9 cellular contexts compared by ENCODE assay signal in genomic region chr16:28878083-28878926, GRCh38. TPM values are rescaled to one million over a fixed set of nuclear protein-coding genes. Genes with fewer than 3 reads are reported as not detected.
DNase-seq lines count a peak whose midpoint lies in the region; ATAC-seq and TF ChIP-seq lines count a peak whose summit lies in the region.
"Had no signal": no experiment of that assay in that cellular context is flagged by ENCODE, and none has a peak within 500 bp of the region (broad histone marks: within the 10 kb centered on the region; RNA-seq: fewer than 3 reads in every experiment).

TSS of gene ATP2A1 (plus strand) at chr16:28878488. CDS start at chr16:28878672, 184 bp downstream.

- TF ChIP-seq EP300 in suprapubic skin (IDR thresholded peaks at IDR 0.05): no peak

- 74% methylated on average over 25 of the region's 25 CpGs for WGBS in suprapubic skin

- H3K9me3 ChIP-seq in suprapubic skin: no peaks in the 10 kb centered on the region

- POLR2A ChIA-PET in activated CD4-positive, alpha-beta T cell treated with anti-CD3 and anti-CD28 coated beads for 36 hours (lab: Charles Lee): interaction anchor here (0.7 to 1.2 kb wide), 2 partner anchors 14 to 58 kb away, joined by 3 to 4 read pairs; partner anchors contain the start of gene SH2B1
- POLR2A ChIA-PET in activated naive CD8-positive, alpha-beta T cell treated with anti-CD3 and anti-CD28 coated beads, Interleukin-2, amount 10 ng/mL, durations not matched to agents 7 days and 5 days (lab: Charles Lee): interaction anchor here (1.9 to 4.0 kb wide), 3 partner anchors 14 to 47 kb away, joined by 9 to 46 read pairs (median 9); partner anchors contain the start of genes RABEP2, SH2B1 and TUFM

- peaks cover 11% of the 10 kb centered on the region for H3K36me3 ChIP-seq in suprapubic skin

- H3K36me3 Mint-ChIP-seq in activated CD4-positive, alpha-beta T cell treated with anti-CD3 and anti-CD28 coated beads for 36 hours (ENCODE audit: low read depth): peaks cover 12% of the 10 kb centered on the region
- no peaks in the 10 kb centered on the region for H3K36me3 Mint-ChIP-seq in activated naive CD8-positive, alpha-beta T cell treated with anti-CD3 and anti-CD28 coated beads, Interleukin-2, amount 10 ng/mL, durations not matched to agents 7 days and 5 days

- no peak for DNase-seq in activated CD4-positive, alpha-beta T cell treated with anti-CD3 and anti-CD28 coated beads for 36 hours
- DNase-seq in activated CD4-positive, alpha-beta T cell treated with anti-CD3 and anti-CD28 coated beads, Interleukin-2, amount 50 U/mL, for 1 hour: no peak
- DNase-seq in activated naive CD8-positive, alpha-beta T cell treated with anti-CD3 and anti-CD28 coated beads, Interleukin-2, amount 10 ng/mL, durations not matched to agents 7 days and 5 days: no peak
- DNase-seq in left kidney (ENCODE audit: low read depth, low spot score) (peak; percentile 23), suprapubic skin (ENCODE audit: low spot score in 2 of 2) (no peak), COLO668 (lab: John Stamatoyannopoulos, UW; ENCODE audit: unreplicated experiment) (no peak), LoVo (ENCODE audit: low spot score) (no peak)
- DNase-seq: COR-L47 had no signal

- no peak for TF ChIP-seq POLR2A in suprapubic skin (IDR thresholded peaks at IDR 0.05)

- peak within 1 kb of the TSS; percentile 85 for H3K4me3 Mint-ChIP-seq in activated CD4-positive, alpha-beta T cell treated with anti-CD3 and anti-CD28 coated beads for 36 hours
- H3K4me3 Mint-ChIP-seq in activated naive CD8-positive, alpha-beta T cell treated with anti-CD3 and anti-CD28 coated beads, Interleukin-2, amount 10 ng/mL, durations not matched to agents 7 days and 5 days: peak within 1 kb of the TSS; percentile 92

- peaks cover 18% of the 10 kb centered on the region for H3K27me3 ChIP-seq in suprapubic skin

- peaks cover 20% of the 10 kb centered on the region for H3K4me1 Mint-ChIP-seq in activated CD4-positive, alpha-beta T cell treated with anti-CD3 and anti-CD28 coated beads for 36 hours
- H3K4me1 Mint-ChIP-seq in activated naive CD8-positive, alpha-beta T cell treated with anti-CD3 and anti-CD28 coated beads, Interleukin-2, amount 10 ng/mL, durations not matched to agents 7 days and 5 days: peaks cover 26% of the 10 kb centered on the region

- CTCF ChIA-PET in activated CD4-positive, alpha-beta T cell treated with anti-CD3 and anti-CD28 coated beads for 36 hours (lab: Charles Lee): interaction anchor here (1.4 to 3.4 kb wide), 2 partner anchors 15 to 67 kb away, joined by 6 to 23 read pairs; partner anchors contain the start of gene SH2B1

- H3K9me3 Mint-ChIP-seq in activated CD4-positive, alpha-beta T cell treated with anti-CD3 and anti-CD28 coated beads for 36 hours (ENCODE audit: low read depth): no peaks in the 10 kb centered on the region
- H3K9me3 Mint-ChIP-seq in activated naive CD8-positive, alpha-beta T cell treated with anti-CD3 and anti-CD28 coated beads, Interleukin-2, amount 10 ng/mL, durations not matched to agents 7 days and 5 days: no peaks in the 10 kb centered on the region

- peak within 1 kb of the TSS; percentile 67 for H3K4me3 ChIP-seq in suprapubic skin

- intact Hi-C loops in activated CD4-positive, alpha-beta T cell treated with anti-CD3 and anti-CD28 coated beads for 36 hours (cut with DNase I, micrococcal nuclease): loop anchor here in 1 of 2 experiments (5.0 kb wide), 1 partner anchor 44 kb away; no protein-coding TSS in a partner anchor

- H3K27ac Mint-ChIP-seq in activated CD4-positive, alpha-beta T cell treated with anti-CD3 and anti-CD28 coated beads for 36 hours: peak within 1 kb of the TSS; percentile 76
- peak within 1 kb of the TSS; percentile 82 for H3K27ac Mint-ChIP-seq in activated naive CD8-positive, alpha-beta T cell treated with anti-CD3 and anti-CD28 coated beads, Interleukin-2, amount 10 ng/mL, durations not matched to agents 7 days and 5 days

- ATAC-seq in activated CD4-positive, alpha-beta T cell treated with anti-CD3 and anti-CD28 coated beads for 36 hours: no peak
- no peak for ATAC-seq in activated naive CD8-positive, alpha-beta T cell treated with anti-CD3 and anti-CD28 coated beads, Interleukin-2, amount 10 ng/mL, durations not matched to agents 7 days and 5 days (ENCODE audit: low read depth)
- no peak for ATAC-seq in HG03442 (IDR thresholded peaks at IDR 0.05; ENCODE audit: unreplicated experiment)

- H3K4me1 ChIP-seq in suprapubic skin: peaks cover 17% of the 10 kb centered on the region

- peaks cover 7% of the 10 kb centered on the region for H3K27me3 Mint-ChIP-seq in activated CD4-positive, alpha-beta T cell treated with anti-CD3 and anti-CD28 coated beads for 36 hours
- H3K27me3 Mint-ChIP-seq in activated naive CD8-positive, alpha-beta T cell treated with anti-CD3 and anti-CD28 coated beads, Interleukin-2, amount 10 ng/mL, durations not matched to agents 7 days and 5 days: no peaks in the 10 kb centered on the region

- TF ChIP-seq CTCF in suprapubic skin (IDR thresholded peaks at IDR 0.05): no peak

- H3K27ac ChIP-seq in suprapubic skin: no peak within 1 kb of the TSS

RNA-seq across cellular contexts. Expression of gene ATP2A1, which starts in this region (rescaled TPM):
- 1 to 10 TPM; 2.8 to 3.4 TPM for total RNA-seq in activated CD4-positive, alpha-beta T cell treated with anti-CD3 and anti-CD28 coated beads for 36 hours
- 1 to 10 TPM; 2.5 to 4.6 TPM for total RNA-seq in activated naive CD8-positive, alpha-beta T cell treated with anti-CD3 and anti-CD28 coated beads, Interleukin-2, amount 10 ng/mL, durations not matched to agents 7 days and 5 days
- under 1 TPM in 2 of 4 donors, not detected in 2; 0.34 to 0.72 TPM for total RNA-seq in suprapubic skin
